Comparison of ENCODE assay signal across 20 cellular contexts in the genomic region with DNA sequence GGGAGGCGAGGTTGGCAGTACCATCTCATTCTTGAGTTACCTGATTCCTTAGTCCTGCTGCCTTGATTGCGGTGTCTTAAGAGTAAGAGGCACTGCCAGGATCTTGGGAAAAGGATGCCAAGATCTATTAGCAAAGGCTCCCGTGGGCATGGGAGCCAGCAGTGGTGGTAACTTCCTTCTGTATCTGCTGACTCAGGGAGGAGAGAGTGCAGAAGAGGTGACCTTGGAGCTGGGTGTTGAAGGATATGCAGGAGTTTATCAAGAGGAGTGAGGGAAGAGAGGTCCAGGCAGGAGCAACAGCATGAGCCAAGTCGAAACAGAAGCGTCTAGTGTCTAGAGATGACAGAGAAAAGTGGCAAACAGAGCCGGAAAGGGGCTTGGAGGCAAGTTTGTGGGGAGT. TPM values are rescaled to one million over a fixed set of nuclear protein-coding genes. Genes with fewer than 3 reads are reported as not detected.
DNase-seq lines count a peak whose midpoint lies in the region; ATAC-seq and TF ChIP-seq lines count a peak whose summit lies in the region.
"Had no signal": no experiment of that assay in that cellular context is flagged by ENCODE, and none has a peak within 500 bp of the region (broad histone marks: within the 10 kb centered on the region; RNA-seq: fewer than 3 reads in every experiment).

No MANE protein-coding gene starts in this region.

- H3K4me1 Mint-ChIP-seq in T-helper 17 cell = peaks cover 4% of the 10 kb centered on the region
- H3K4me1 Mint-ChIP-seq in CD8-positive, alpha-beta memory T cell = peaks cover 0 to 4% (median 0%) of the 10 kb centered on the region in 3 donors

- TF ChIP-seq CTCF in cardiac muscle cell (IDR thresholded peaks at IDR 0.05; ENCODE audit: low read depth, low read length) = no peak
- TF ChIP-seq CTCF in transverse colon (IDR thresholded peaks at IDR 0.05) = no peak

- H3K27ac ChIP-seq in cardiac muscle cell = peak overlapping the region; percentile 18
- peak overlapping the region; percentile 74 to 89 (median 85) for H3K27ac ChIP-seq in transverse colon
- H3K27ac ChIP-seq in CD8-positive, alpha-beta memory T cell (ENCODE audit: low read depth, low read length) = no peak overlapping the region

- H3K9me3 Mint-ChIP-seq in CD8-positive, alpha-beta memory T cell = no peaks in the 10 kb centered on the region
- H3K9me3 Mint-ChIP-seq: neural crest cell; stimulated activated naive CD8-positive, alpha-beta T cell treated with anti-CD3 and anti-CD28 coated beads, Interleukin-15, Interleukin-2, amounts not matched to agents 100 ng/mL and 50 ng/mL, for 24 hours had no signal

- no peak for TF ChIP-seq POLR2A in transverse colon (IDR thresholded peaks at IDR 0.05)

- H3K9me3 ChIP-seq in cardiac muscle cell (ENCODE audit: low read depth) (no peaks in the 10 kb centered on the region), T-helper 17 cell (ENCODE audit: control insufficient read depth, low read length, poor library complexity, severe bottlenecking) (no peaks in the 10 kb centered on the region), transverse colon (no peaks in the 10 kb centered on the region)
- H3K9me3 ChIP-seq in CD8-positive, alpha-beta memory T cell (ENCODE audit: low read length) = no peaks in the 10 kb centered on the region
- H3K9me3 ChIP-seq: heart left ventricle had no signal

- ATAC-seq in Right ventricle myocardium superior (ENCODE audit: poor library complexity) (no peak), T-helper 17 cell (no peak)
- ATAC-seq: heart left ventricle had no signal

- POLR2A ChIA-PET in CD8-positive, alpha-beta memory T cell (lab: Charles Lee) = no interaction called here

- 40 to 50% methylated on average over 2 to 6 of the region's 6 CpGs for WGBS in transverse colon (ENCODE audit: low coverage in 1 of 2), 2 donors

- H3K4me3 Mint-ChIP-seq in T-helper 17 cell = peak overlapping the region; percentile 72
- no peak overlapping the region for H3K4me3 Mint-ChIP-seq in CD8-positive, alpha-beta memory T cell
- H3K4me3 Mint-ChIP-seq: neural crest cell; stimulated activated naive CD8-positive, alpha-beta T cell treated with anti-CD3 and anti-CD28 coated beads, Interleukin-15, Interleukin-2, amounts not matched to agents 100 ng/mL and 50 ng/mL, for 24 hours had no signal

- CTCF ChIA-PET in CD8-positive, alpha-beta memory T cell (lab: Charles Lee) = no interaction called here

- intact Hi-C loops in Right ventricle myocardium superior (cut with DNase I) (no loop called here), transverse colon (cut with DNase I; ENCODE audit: low total_unique reads) (no loop called here)

- DNase-seq in cardiac muscle cell (ENCODE audit: low read depth in 1 of 2, low spot score in 1 of 2) (peak in 1 of 2 donors; percentile 59), Right ventricle myocardium superior (no peak), T-helper 17 cell (no peak), islet precursor cell (peak; percentile 31), transverse colon (no peak), activated T-cell treated with anti-CD3 and anti-CD28 coated beads for 4 hours (no peak), superior temporal gyrus (ENCODE audit: extremely low spot score) (no peak)
- no peak for DNase-seq in CD8-positive, alpha-beta memory T cell
- DNase-seq: ACHN; activated CD4-positive, alpha-beta T cell treated with anti-CD3 and anti-CD28 coated beads, Interleukin-2, amount 50 U/mL, for 1 hour; caudate nucleus; effector CD8-positive, alpha-beta T cell; heart left ventricle; mesenchymal stem cell; NCI-H2029; NCI-H524 treated with DMSO at 0.1 percent for 48 hours had no signal

- H3K27me3 Mint-ChIP-seq in T-helper 17 cell = peaks cover 44% of the 10 kb centered on the region
- peaks cover 21 to 40% of the 10 kb centered on the region in 2 donors for H3K27me3 Mint-ChIP-seq in CD8-positive, alpha-beta memory T cell

- in situ Hi-C loops in transverse colon (cut with MboI; ENCODE audit: low pct_ligation_motif_present in 1 of 4, low pct_unique_long_range_greater_than_20kb in 1 of 4, low sequenced_read_pairs in 3 of 4) = no loop called here

- H3K4me1 ChIP-seq in cardiac muscle cell (ENCODE audit: low read depth) (peaks cover 18% of the 10 kb centered on the region), transverse colon (peaks cover 42 to 76% (median 55%) of the 10 kb centered on the region in 4 donors)
- H3K4me1 ChIP-seq in CD8-positive, alpha-beta memory T cell (ENCODE audit: insufficient read depth, low read length) = no peaks in the 10 kb centered on the region

- no peak overlapping the region for H3K27ac Mint-ChIP-seq in T-helper 17 cell
- H3K27ac Mint-ChIP-seq in CD8-positive, alpha-beta memory T cell = peak overlapping the region in 1 of 8 donors; percentile 43
- H3K27ac Mint-ChIP-seq: stimulated activated naive CD8-positive, alpha-beta T cell treated with anti-CD3 and anti-CD28 coated beads, Interleukin-15, Interleukin-2, amounts not matched to agents 100 ng/mL and 50 ng/mL, for 24 hours had no signal

- TF ChIP-seq EP300 in transverse colon (IDR thresholded peaks at IDR 0.05; ENCODE audit: low read depth) = no peak

- H3K36me3 Mint-ChIP-seq in T-helper 17 cell (ENCODE audit: low read depth) = no peaks in the 10 kb centered on the region
- H3K36me3 Mint-ChIP-seq in CD8-positive, alpha-beta memory T cell = no peaks in the 10 kb centered on the region

- no peaks in the 10 kb centered on the region for H3K27me3 ChIP-seq in cardiac muscle cell
- no peaks in the 10 kb centered on the region for H3K27me3 ChIP-seq in transverse colon
- peaks cover 16% of the 10 kb centered on the region for H3K27me3 ChIP-seq in CD8-positive, alpha-beta memory T cell (ENCODE audit: insufficient read depth, low read length, poor library complexity, severe bottlenecking)
- H3K27me3 ChIP-seq: heart left ventricle had no signal

- H3K36me3 ChIP-seq in cardiac muscle cell (no peaks in the 10 kb centered on the region), transverse colon (no peaks in the 10 kb centered on the region)
- no peaks in the 10 kb centered on the region for H3K36me3 ChIP-seq in CD8-positive, alpha-beta memory T cell (ENCODE audit: insufficient read depth, low read length)

- H3K4me3 ChIP-seq in cardiac muscle cell (no peak overlapping the region), transverse colon (no peak overlapping the region)
- no peak overlapping the region for H3K4me3 ChIP-seq in CD8-positive, alpha-beta memory T cell (ENCODE audit: low read length)
- H3K4me3 ChIP-seq: heart left ventricle had no signal

RNA-seq across cellular contexts. Expression of a gene that starts 4.5 kb away (rescaled TPM):
- total RNA-seq in cardiac muscle cell (0.32 and 2.4 TPM in 2 replicates), Right ventricle myocardium superior (0.13 TPM), T-helper 17 cell (not detected), transverse colon (under 1 TPM in 2 of 4 donors, not detected in 2; 0.64 to 0.96 TPM)
- polyA plus RNA-seq in cardiac muscle cell = 1.1 and 2.5 TPM in 2 replicates
- total RNA-seq in CD8-positive, alpha-beta memory T cell = not detected
- polyA plus RNA-seq in CD8-positive, alpha-beta memory T cell = not detected
- total RNA-seq: renal cortical epithelial cell had no signal

RNA-seq across cellular contexts. Expression of a gene that starts 29.6 kb away (rescaled TPM):
- total RNA-seq in cardiac muscle cell = 1.9 and 5.3 TPM in 2 replicates
- 9.3 and 9.9 TPM in 2 replicates for polyA plus RNA-seq in cardiac muscle cell
- 11.6 TPM for total RNA-seq in Right ventricle myocardium superior
- not detected for total RNA-seq in T-helper 17 cell
- total RNA-seq in transverse colon = 10 to 100 TPM in 3 of 4 donors, 1 to 10 TPM in 1; 8.6 to 13.5 (median 12.5) TPM
- total RNA-seq in CD8-positive, alpha-beta memory T cell = 1 to 10 TPM; 5.3 to 5.6 TPM
- polyA plus RNA-seq in CD8-positive, alpha-beta memory T cell = 0.60 TPM

RNA-seq across cellular contexts. Expression of a gene that starts 34.1 kb away (rescaled TPM):
- total RNA-seq in cardiac muscle cell = 0.21 TPM in 1 of 2 replicates, not detected in the other
- polyA plus RNA-seq in cardiac muscle cell = 0.17 and 0.20 TPM in 2 replicates
- total RNA-seq in Right ventricle myocardium superior = 6.6 TPM
- total RNA-seq in T-helper 17 cell = 1 to 10 TPM; 3.4 to 8.9 TPM
- total RNA-seq in transverse colon = 1,000 to 10,000 TPM in 1 of 4 donors, 100 to 1,000 TPM in 3; 133 to 1,054 (median 474) TPM
- under 1 TPM; 0.85 to 1.00 TPM for total RNA-seq in CD8-positive, alpha-beta memory T cell
- not detected for polyA plus RNA-seq in CD8-positive, alpha-beta memory T cell
- total RNA-seq: SK-MEL-5 had no signal

Comparison
In these comparisons a context has a peak if more than half of its experiments do, and no peak if none do; other contexts are left out.
1. RNA of a gene that starts 34.1 kb away (total RNA-seq): 133 to 1,054 TPM in transverse colon; 3.4 to 8.9 TPM in T-helper 17 cell, 6.6 TPM in Right ventricle myocardium superior (single experiment), 0.85 to 1.00 TPM in CD8-positive, alpha-beta memory T cell and 0.21 TPM in cardiac muscle cell; every median in the first group is over 10 times any median in the second.